ENCODE assay signal across 10 cellular contexts in the genomic region with DNA sequence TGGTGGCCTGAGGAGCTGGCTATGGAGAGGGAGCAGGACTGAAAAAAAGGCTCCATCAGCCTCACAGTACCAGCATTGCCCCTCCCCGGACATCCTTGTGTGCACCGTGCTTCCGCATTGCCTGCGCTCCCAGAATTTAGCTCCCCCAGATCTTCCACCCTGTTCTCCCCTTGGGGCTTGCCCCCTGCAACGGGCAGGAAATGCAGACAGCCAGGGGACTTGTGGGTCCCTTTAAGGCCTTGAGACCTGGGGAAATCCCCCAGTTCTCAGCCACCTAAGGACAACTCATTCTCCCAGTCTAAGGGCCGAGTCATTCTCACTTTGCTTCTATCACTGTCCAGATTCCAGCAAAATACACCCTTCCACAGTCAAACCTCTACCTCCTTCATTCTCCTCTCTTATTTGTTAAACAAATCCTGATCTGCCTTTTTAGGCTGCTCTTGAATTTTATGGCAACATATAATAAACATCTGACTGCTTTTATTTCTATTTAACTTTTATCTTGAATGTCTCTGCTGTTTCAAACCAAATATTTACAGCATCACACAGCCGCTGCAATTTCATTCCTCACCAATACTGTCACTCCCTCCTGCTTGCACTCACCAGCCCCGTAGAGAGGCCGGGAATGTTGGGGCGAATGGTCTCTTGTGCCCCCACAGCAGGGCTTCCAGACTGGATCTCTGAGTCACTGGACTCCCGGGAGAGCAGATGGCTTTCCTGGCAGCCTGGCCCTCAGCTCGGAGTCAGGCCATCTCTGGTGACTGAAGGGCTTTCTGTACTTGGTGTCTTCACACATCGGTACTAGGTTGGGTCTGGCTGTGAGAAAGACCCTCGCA.
DNase-seq lines count a peak whose midpoint lies in the region; ATAC-seq and TF ChIP-seq lines count a peak whose summit lies in the region.
"Had no signal": no experiment of that assay in that cellular context is flagged by ENCODE, and none has a peak within 500 bp of the region (broad histone marks: within the 10 kb centered on the region; RNA-seq: fewer than 3 reads in every experiment).

No MANE protein-coding gene starts in this region.

- H3K27me3 ChIP-seq in RWPE2 (ENCODE audit: insufficient read depth, poor library complexity, severe bottlenecking): no peaks in the 10 kb centered on the region
- H3K27me3 ChIP-seq in sigmoid colon: no peaks in the 10 kb centered on the region

- H3K27ac ChIP-seq in RWPE2 (ENCODE audit: poor library complexity, severe bottlenecking) (peak overlapping the region; percentile 38), sigmoid colon (peak overlapping the region in 3 of 4 donors; percentile 57 to 83 (median 78))
- H3K27ac ChIP-seq: cardiac muscle cell had no signal

- TF ChIP-seq POLR2A in sigmoid colon (IDR thresholded peaks at IDR 0.05): no peak

- H3K4me3 ChIP-seq in RWPE2 (ENCODE audit: severe bottlenecking) (no peak overlapping the region), sigmoid colon (no peak overlapping the region)
- H3K4me3 ChIP-seq: cardiac muscle cell had no signal

- peaks cover 14% of the 10 kb centered on the region for H3K4me1 ChIP-seq in RWPE2 (ENCODE audit: insufficient read depth, poor library complexity, severe bottlenecking)
- H3K4me1 ChIP-seq in sigmoid colon: peaks cover 0 to 24% (median 16%) of the 10 kb centered on the region in 4 donors

- H3K9me3 ChIP-seq in RWPE2 (ENCODE audit: severe bottlenecking) (no peaks in the 10 kb centered on the region), sigmoid colon (no peaks in the 10 kb centered on the region)

- TF ChIP-seq EP300 in sigmoid colon (IDR thresholded peaks at IDR 0.05): peak in 1 of 4 donors; percentile 3

- intact Hi-C loops in sigmoid colon (cut with DNase I): no loop called here

- WGBS in sigmoid colon, 2 donors: 38 to 59% methylated on average over 14 of the region's 14 CpGs

- peak; percentile 94 for DNase-seq in ELR (ENCODE audit: low read depth)
- no peak for DNase-seq in RWPE2 (ENCODE audit: low spot score)
- peak; percentile 89 for DNase-seq in fibroblast of peridontal ligament (ENCODE audit: extremely low read depth)
- DNase-seq in sigmoid colon: peak; percentile 68
- DNase-seq in NCI-H187 (lab: John Stamatoyannopoulos, UW): no peak
- DNase-seq in SIG-M5 treated with dmso at 0.1 percent for 504 hours (lab: John Stamatoyannopoulos, UW; ENCODE audit: unreplicated experiment): no peak
- DNase-seq in NK-92 (lab: John Stamatoyannopoulos, UW; ENCODE audit: unreplicated experiment): no peak
- DNase-seq: activated B cell treated with CpG ODN at 0.5 μM for 24 hours had no signal

- ATAC-seq in RWPE2 (ENCODE audit: low read depth) (peak; percentile 84), GM18868 (IDR thresholded peaks at IDR 0.05; ENCODE audit: unreplicated experiment) (no peak)

- TF ChIP-seq CTCF in RWPE2 (IDR thresholded peaks at IDR 0.05; ENCODE audit: poor library complexity, severe bottlenecking) (no peak), sigmoid colon (IDR thresholded peaks at IDR 0.05) (no peak)

- no peaks in the 10 kb centered on the region for H3K36me3 ChIP-seq in RWPE2 (ENCODE audit: low read depth)
- H3K36me3 ChIP-seq in sigmoid colon: no peaks in the 10 kb centered on the region
- H3K36me3 ChIP-seq: cardiac muscle cell had no signal

Comparison
In these comparisons a context has a peak if more than half of its experiments do, and no peak if none do; other contexts are left out.
1. DNase-seq: peak in ELR (single experiment), fibroblast of peridontal ligament (single experiment) and sigmoid colon (single experiment); none in RWPE2 (single experiment), NCI-H187 (0 of 2), SIG-M5 treated with dmso at 0.1 percent for 504 hours (single experiment) and NK-92 (single experiment).